ENCODE assay signal across 32 cellular contexts in the genomic region with DNA sequence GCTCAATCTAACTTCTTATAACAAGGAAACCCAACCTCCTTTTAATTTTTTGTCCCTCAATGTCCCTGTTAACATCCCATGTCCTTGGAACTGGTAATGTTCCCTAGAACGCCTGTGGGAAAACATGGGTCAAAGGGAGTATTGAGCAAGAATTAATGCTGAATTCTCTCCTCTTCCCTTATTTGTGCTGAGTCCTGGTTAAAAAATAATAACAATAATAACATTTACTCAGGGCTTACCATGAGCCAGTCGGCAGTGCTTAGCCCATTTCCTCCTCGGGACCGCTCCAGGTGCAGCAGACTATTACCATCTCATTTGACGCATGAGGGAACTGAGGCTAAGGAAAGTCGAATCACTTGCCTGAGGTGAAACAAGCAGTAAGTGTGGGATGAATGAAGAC. TPM values are rescaled to one million over a fixed set of nuclear protein-coding genes. Genes with fewer than 3 reads are reported as not detected.
"Had no signal": no experiment of that assay in that cellular context is flagged by ENCODE, and none has a peak within 500 bp of the region (broad histone marks: within the 10 kb centered on the region; RNA-seq: fewer than 3 reads in every experiment).

No MANE protein-coding gene starts in this region.

- H3K36me3 ChIP-seq: ascending aorta had no signal

- FAIRE-seq: bronchial epithelial cell, TTC549 had no signal

- H3K4me3 ChIP-seq: ascending aorta, body of pancreas, SK-N-MC had no signal

- H3K27ac ChIP-seq: ascending aorta, body of pancreas, SK-N-MC had no signal

- H3K9me3 ChIP-seq: ascending aorta, body of pancreas had no signal

- DNase-seq: activated B cell treated with CpG ODN at 0.5 μM for 24 hours; activated CD4-positive, alpha-beta memory T cell treated with anti-CD3 and anti-CD28 coated beads for 36 hours; activated CD4-positive, alpha-beta T cell treated with anti-CD3 and anti-CD28 coated beads for 1 hour; activated CD4-positive, alpha-beta T cell treated with anti-CD3 and anti-CD28 coated beads, Interleukin-2, amount 10 ng/mL, durations not matched to agents 7 days and 5 days; activated CD8-positive, alpha-beta memory T cell treated with anti-CD3 and anti-CD28 coated beads for 24 hours; activated effector memory CD4-positive, alpha-beta T cell treated with anti-CD3 and anti-CD28 coated beads, Interleukin-2, amount 50 U/mL, for 16 hours; activated naive CD4-positive, alpha-beta T cell treated with Interleukin-2 at 50 U/mL for 16 hours; activated naive CD8-positive, alpha-beta T cell treated with anti-CD3 and anti-CD28 coated beads, Interleukin-2, amount 50 U/mL, for 24 hours; activated T-cell treated with anti-CD3 and anti-CD28 coated beads, Interleukin-2, amount 50 U/mL, for 4 hours; amniotic stem cell; body of pancreas; NCI-H1092; NCI-H1417 treated with DMSO at 0.1 percent for 48 hours; NCI-H1694; NCI-H2029; NCI-H2107; NCI-H226; NCI-H526 treated with DMSO at 0.1 percent for 48 hours; NCI-H82; SIG-M5; T-cell; T-helper 2 cell; T1000 had no signal

- H3K27me3 ChIP-seq: ascending aorta, body of pancreas had no signal

- H3K4me1 ChIP-seq: ascending aorta, body of pancreas had no signal

- ATAC-seq: activated naive CD4-positive, alpha-beta T cell treated with anti-CD3 and anti-CD28 coated beads, Interleukin-2, amount 50 U/mL, for 72 hours; activated naive CD8-positive, alpha-beta T cell treated with anti-CD3 and anti-CD28 coated beads, Interleukin-2, amount 50 U/mL, for 24 hours; body of pancreas; T-cell had no signal

RNA-seq across cellular contexts. Expression of gene SLC15A1, which starts 33.5 kb away (rescaled TPM):
- total RNA-seq: activated B cell treated with CpG ODN at 0.5 μM for 24 hours; activated CD4-positive, alpha-beta memory T cell treated with anti-CD3 and anti-CD28 coated beads for 36 hours; activated CD4-positive, alpha-beta T cell treated with anti-CD3 and anti-CD28 coated beads, Interleukin-2, amount 10 ng/mL, durations not matched to agents 7 days and 5 days; activated naive CD4-positive, alpha-beta T cell treated with anti-CD3 and anti-CD28 coated beads, Interleukin-2, amount 50 U/mL, for 72 hours; activated T-cell treated with anti-CD3 and anti-CD28 coated beads, Interleukin-2, amount 50 U/mL, for 4 hours; ascending aorta; bronchial epithelial cell; LHCN-M2; M059J; NCI-H460; OCI-LY7 had no signal
